ENCODE assay signal across 18 cellular contexts in genomic region chr18:354456-354855, GRCh38.
DNase-seq lines count a peak whose midpoint lies in the region; ATAC-seq and TF ChIP-seq lines count a peak whose summit lies in the region.
"Had no signal": no experiment of that assay in that cellular context is flagged by ENCODE, and none has a peak within 500 bp of the region (broad histone marks: within the 10 kb centered on the region; RNA-seq: fewer than 3 reads in every experiment).

No MANE protein-coding gene starts in this region.

- H3K4me3 ChIP-seq in right cardiac atrium (ENCODE audit: low read length), result no peak overlapping the region

- no peak overlapping the region for H3K27ac ChIP-seq in right cardiac atrium (ENCODE audit: low read length)
- H3K27ac ChIP-seq: KMS-11 had no signal

- peak overlapping the region; percentile 85 for H3K27ac Mint-ChIP-seq in mesothelial cell of epicardium
- no peak overlapping the region for H3K27ac Mint-ChIP-seq in activated naive CD4-positive, alpha-beta T cell treated with anti-CD3 and anti-CD28 coated beads, Interleukin-2, amount 50 U/mL, for 72 hours

- H3K27me3 Mint-ChIP-seq in mesothelial cell of epicardium (ENCODE audit: low read depth), result no peaks in the 10 kb centered on the region

- intact Hi-C loops in left ventricle myocardium superior (cut with micrococcal nuclease) (no loop called here), right cardiac atrium (cut with DNase I) (no loop called here)

- 53% methylated on average over 3 of the region's 3 CpGs for WGBS in right cardiac atrium

- ATAC-seq in left ventricle myocardium superior (peak; percentile 35), right cardiac atrium (no peak), HG03432 (IDR thresholded peaks at IDR 0.05; ENCODE audit: unreplicated experiment) (no peak), GM18868 (IDR thresholded peaks at IDR 0.05; ENCODE audit: unreplicated experiment) (no peak)
- no peak for ATAC-seq in activated naive CD4-positive, alpha-beta T cell treated with anti-CD3 and anti-CD28 coated beads, Interleukin-2, amount 50 U/mL, for 72 hours
- ATAC-seq: HepG2 had no signal

- peaks cover 4% of the 10 kb centered on the region for H3K9me3 Mint-ChIP-seq in mesothelial cell of epicardium
- H3K9me3 Mint-ChIP-seq in activated naive CD4-positive, alpha-beta T cell treated with anti-CD3 and anti-CD28 coated beads, Interleukin-2, amount 50 U/mL, for 72 hours, result no peaks in the 10 kb centered on the region

- no peaks in the 10 kb centered on the region for H3K27me3 ChIP-seq in right cardiac atrium (ENCODE audit: control insufficient read depth, insufficient read depth)

- peaks cover 27% of the 10 kb centered on the region for H3K36me3 Mint-ChIP-seq in mesothelial cell of epicardium
- no peaks in the 10 kb centered on the region for H3K36me3 Mint-ChIP-seq in activated naive CD4-positive, alpha-beta T cell treated with anti-CD3 and anti-CD28 coated beads, Interleukin-2, amount 50 U/mL, for 72 hours

- TF ChIP-seq CTCF in mesothelial cell of epicardium (IDR thresholded peaks at IDR 0.05; ENCODE audit: unreplicated experiment), result no peak

- DNase-seq in left ventricle myocardium superior, result no peak
- no peak for DNase-seq in right cardiac atrium
- DNase-seq in fibroblast of gingiva (ENCODE audit: low read depth), result peak; percentile 59
- DNase-seq in mesothelial cell of epicardium (ENCODE audit: low spot score in 2 of 2, unreplicated experiment in 2 of 2), result no peak
- DNase-seq in activated naive CD4-positive, alpha-beta T cell (lab: John Stamatoyannopoulos, UW), result no peak
- DNase-seq in activated naive CD4-positive, alpha-beta T cell treated with anti-CD3 and anti-CD28 coated beads, Interleukin-2, amount 50 U/mL, for 72 hours (ENCODE audit: low spot score in 2 of 2), result no peak
- DNase-seq: 8988T, Caco-2, GOT3, NCI-H1092 treated with DMSO at 0.1 percent for 48 hours, NCI-H187, NCI-H446 treated with DMSO at 0.1 percent for 48 hours, NCI-H774, Right ventricle myocardium superior had no signal

- peaks cover 37% of the 10 kb centered on the region for H3K4me1 Mint-ChIP-seq in mesothelial cell of epicardium

- peak overlapping the region; percentile 9 for H3K4me3 Mint-ChIP-seq in mesothelial cell of epicardium

- H3K4me1 ChIP-seq in right cardiac atrium (ENCODE audit: control insufficient read depth, insufficient read depth, low read length), result no peaks in the 10 kb centered on the region
- H3K4me1 ChIP-seq: Caco-2 had no signal

- H3K9me3 ChIP-seq in right cardiac atrium (ENCODE audit: control insufficient read depth, low read length), result no peaks in the 10 kb centered on the region
- H3K9me3 ChIP-seq: Caco-2 had no signal
